Comparison of ENCODE assay signal across 10 cellular contexts in the genomic region with DNA sequence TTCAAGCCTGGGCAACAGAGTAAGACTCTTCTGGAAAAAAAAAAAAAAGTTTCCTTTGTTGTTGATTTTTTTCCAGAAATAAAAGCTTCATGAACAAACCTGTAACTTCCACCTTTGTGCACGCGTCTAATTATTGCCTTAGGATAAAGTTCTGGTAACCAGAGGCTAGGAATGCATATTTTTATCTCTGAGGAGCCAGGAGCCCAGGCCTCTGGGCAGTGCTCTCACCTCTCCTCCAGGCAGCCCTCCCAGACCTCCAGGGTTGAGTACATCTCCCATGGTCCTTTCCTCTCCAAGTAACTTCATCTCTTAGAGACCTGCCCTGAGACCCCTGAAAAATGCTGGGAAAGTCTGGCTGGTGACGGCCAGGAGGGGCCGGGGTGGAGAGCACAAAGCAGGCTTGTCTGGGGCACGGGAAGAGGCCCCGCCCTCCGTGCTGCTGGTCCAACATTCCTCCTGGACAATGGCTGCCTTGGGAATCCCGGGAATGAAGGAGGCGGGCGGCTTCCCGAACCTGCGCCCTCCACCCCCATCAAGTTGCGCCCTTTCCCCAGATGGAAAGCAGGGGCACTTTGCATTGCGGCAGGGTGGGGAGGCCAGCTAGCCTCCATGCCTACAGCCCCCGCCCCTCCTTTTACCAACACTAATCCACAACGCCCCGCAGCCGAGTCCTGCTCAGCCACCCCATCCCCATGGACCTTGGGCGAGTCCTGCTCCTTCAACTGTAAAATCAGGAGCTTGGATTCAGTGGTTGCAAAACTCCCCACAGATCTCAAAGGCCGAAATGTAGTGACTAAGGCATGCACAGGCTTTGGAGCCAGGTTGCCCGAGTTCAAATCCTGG. TPM values are rescaled to one million over a fixed set of nuclear protein-coding genes. Genes with fewer than 3 reads are reported as not detected.
A peak's percentile ranks its signal among the peaks of the same experiment; 100 is the strongest.
DNase-seq lines count a peak whose midpoint lies in the region; ATAC-seq and TF ChIP-seq lines count a peak whose summit lies in the region.
"Had no signal": no experiment of that assay in that cellular context is flagged by ENCODE, and none has a peak within 500 bp of the region (broad histone marks: within the 10 kb centered on the region; RNA-seq: fewer than 3 reads in every experiment).

No MANE protein-coding gene starts in this region.

- H4K20me1 ChIP-seq in fibroblast of lung (ENCODE audit: control insufficient read depth, extremely low read depth, insufficient read depth, low read length), result no peaks in the 10 kb centered on the region

- H3K27ac ChIP-seq in fibroblast of lung (ENCODE audit: insufficient read depth, low read length), result no peak overlapping the region
- H3K27ac ChIP-seq in vagina, result no peak overlapping the region
- no peak overlapping the region for H3K27ac ChIP-seq in foreskin keratinocyte
- H3K27ac ChIP-seq in ovary, result no peak overlapping the region
- H3K27ac ChIP-seq: parathyroid adenoma had no signal

- peaks cover 9% of the 10 kb centered on the region for H3K27me3 ChIP-seq in fibroblast of lung (ENCODE audit: control insufficient read depth, insufficient read depth, low read length)
- no peaks in the 10 kb centered on the region for H3K27me3 ChIP-seq in vagina
- peaks cover 63% of the 10 kb centered on the region for H3K27me3 ChIP-seq in foreskin keratinocyte
- H3K27me3 ChIP-seq in ovary, result no peaks in the 10 kb centered on the region

- peak overlapping the region; percentile 48 for H3K4me2 ChIP-seq in fibroblast of lung (ENCODE audit: extremely low read depth, insufficient read depth, low read length)

- peak overlapping the region; percentile 50 for H2AFZ ChIP-seq in fibroblast of lung (ENCODE audit: low read length)
- H2AFZ ChIP-seq: parathyroid adenoma had no signal

- H3K9me3 ChIP-seq in fibroblast of lung (ENCODE audit: control insufficient read depth, insufficient read depth, low read depth, low read length), result no peaks in the 10 kb centered on the region
- no peaks in the 10 kb centered on the region for H3K9me3 ChIP-seq in vagina
- no peaks in the 10 kb centered on the region for H3K9me3 ChIP-seq in ovary

- H3K4me3 ChIP-seq in fibroblast of lung (replicated peaks in 1 of 4; ENCODE audit: control extremely low read depth in 1 of 4, insufficient read depth in 1 of 4, low read depth in 3 of 4, low read length in 4 of 4) (peak overlapping the region in 3 of 4 experiments; percentile 5 to 40 (median 21)), vagina (peak overlapping the region; percentile 29 to 44), ovary (no peak overlapping the region)

- H3K9ac ChIP-seq in fibroblast of lung (ENCODE audit: insufficient read depth, low read length), result no peak overlapping the region
- H3K9ac ChIP-seq: parathyroid adenoma had no signal

- intact Hi-C loops in Right ventricle myocardium inferior (cut with DNase I) (no loop called here), cardiac septum (cut with DNase I) (no loop called here), vagina (cut with DNase I) (no loop called here), ovary (cut with DNase I) (no loop called here)

- H3K36me3 ChIP-seq in fibroblast of lung (ENCODE audit: control insufficient read depth, insufficient read depth, low read length), result no peaks in the 10 kb centered on the region
- no peaks in the 10 kb centered on the region for H3K36me3 ChIP-seq in vagina
- H3K36me3 ChIP-seq in ovary, result no peaks in the 10 kb centered on the region

- TF ChIP-seq EP300 in ovary (IDR thresholded peaks at IDR 0.05), result no peak

- peak; percentile 34 for ATAC-seq in Right ventricle myocardium inferior
- no peak for ATAC-seq in foreskin keratinocyte

- peaks cover 2% of the 10 kb centered on the region for H3K4me1 ChIP-seq in fibroblast of lung (ENCODE audit: control insufficient read depth, extremely low read depth, insufficient read depth, low read length)
- peaks cover 26% of the 10 kb centered on the region for H3K4me1 ChIP-seq in vagina
- no peaks in the 10 kb centered on the region for H3K4me1 ChIP-seq in foreskin keratinocyte
- no peaks in the 10 kb centered on the region for H3K4me1 ChIP-seq in ovary (ENCODE audit: insufficient read depth)

- TF ChIP-seq CTCF in fibroblast of lung (conservative IDR thresholded peaks at IDR 0.05 in 1 of 2, IDR thresholded peaks at IDR 0.05 in 1 of 2; ENCODE audit: low read depth in 1 of 2, low read length in 2 of 2) (no peak), vagina (IDR thresholded peaks at IDR 0.05) (no peak), foreskin keratinocyte (conservative IDR thresholded peaks at IDR 0.05) (no peak), ovary (IDR thresholded peaks at IDR 0.05) (no peak)

- 5 to 10% (median 7%) methylated on average over 21 of the region's 21 CpGs for WGBS in ovary, 3 donors

- DNase-seq in Right ventricle myocardium inferior (ENCODE audit: missing footprints), result no peak
- DNase-seq in cardiac septum (ENCODE audit: low spot score), result no peak
- DNase-seq in fibroblast of lung (ENCODE audit: low read depth in 2 of 2), result peak in 1 of 2 donors; percentile 81
- peak; percentile 26 to 31 for DNase-seq in lung microvascular endothelial cell (ENCODE audit: low read depth in 2 of 2)
- DNase-seq in vagina (ENCODE audit: extremely low spot score in 2 of 2), result no peak
- no peak for DNase-seq in NCI-H1105 (lab: John Stamatoyannopoulos, UW)
- no peak for DNase-seq in foreskin keratinocyte
- no peak for DNase-seq in ovary
- DNase-seq: MM.1S had no signal

- TF ChIP-seq POLR2A in vagina (IDR thresholded peaks at IDR 0.05) (no peak), ovary (IDR thresholded peaks at IDR 0.05) (no peak)

- H3K79me2 ChIP-seq in fibroblast of lung (ENCODE audit: control insufficient read depth, insufficient read depth, low read length), result no peaks in the 10 kb centered on the region

RNA-seq across cellular contexts. Expression of gene FIGNL2, which starts 7.3 kb away (rescaled TPM):
- 0.22 TPM for total RNA-seq in Right ventricle myocardium inferior
- total RNA-seq in cardiac septum, result 0.32 TPM
- 0.17 and 0.26 TPM in 2 replicates for total RNA-seq in fibroblast of lung
- polyA plus RNA-seq in fibroblast of lung, result 0.06 and 0.07 TPM in 2 replicates
- polyA plus RNA-seq in fibroblast of lung (2012), result 0.05 and 0.06 TPM in 2 replicates
- 0.26 TPM in 1 of 2 replicates, not detected in the other for polyA minus RNA-seq in fibroblast of lung (ENCODE audit: low replicate concordance)
- total RNA-seq in lung microvascular endothelial cell, result 0.44 and 0.79 TPM in 2 replicates
- total RNA-seq in vagina, result not detected
- 0.03 TPM in 1 of 2 replicates, not detected in the other for total RNA-seq in foreskin keratinocyte
- 0.01 TPM in 1 of 2 replicates, not detected in the other for polyA plus RNA-seq in foreskin keratinocyte
- total RNA-seq in ovary, result under 1 TPM; 0.11 to 0.50 (median 0.33) TPM
- polyA plus RNA-seq in ovary, result under 1 TPM; 0.18 to 0.22 TPM

RNA-seq across cellular contexts. Expression of gene ANKRD33, which starts 32.1 kb away (rescaled TPM):
- total RNA-seq in Right ventricle myocardium inferior (not detected), cardiac septum (not detected), fibroblast of lung (under 0.01 TPM in 1 of 2 replicates, not detected in the other), lung microvascular endothelial cell (0.22 TPM in 1 of 2 replicates, not detected in the other), vagina (not detected), foreskin keratinocyte (not detected in 2 replicates), ovary (not detected)
- polyA plus RNA-seq in fibroblast of lung (0.17 TPM in 1 of 2 replicates, not detected in the other), foreskin keratinocyte (not detected in 2 replicates), ovary (not detected)
- 0.06 TPM in 1 of 2 replicates, not detected in the other for polyA plus RNA-seq in fibroblast of lung (2012)
- polyA minus RNA-seq in fibroblast of lung (ENCODE audit: low replicate concordance), result not detected in 2 replicates

RNA-seq across cellular contexts. Expression of gene ACVRL1, which starts 51.5 kb away (rescaled TPM):
- total RNA-seq in Right ventricle myocardium inferior (49.6 TPM), cardiac septum (31.1 TPM), fibroblast of lung (20.8 and 36.2 TPM in 2 replicates), lung microvascular endothelial cell (293 and 393 TPM in 2 replicates), vagina (115 TPM), foreskin keratinocyte (not detected in 2 replicates), ovary (10 to 100 TPM in 5 of 7 donors, 1 to 10 TPM in 2; 5.7 to 17.6 (median 15.6) TPM)
- polyA plus RNA-seq in fibroblast of lung (8.9 and 15.0 TPM in 2 replicates), foreskin keratinocyte (0.03 and 0.04 TPM in 2 replicates), ovary (10 to 100 TPM in 1 of 2 donors, 1 to 10 TPM in 1; 8.0 to 11.1 TPM)
- 19.2 and 34.5 TPM in 2 replicates for polyA plus RNA-seq in fibroblast of lung (2012)
- 27.3 and 35.7 TPM in 2 replicates for polyA minus RNA-seq in fibroblast of lung (ENCODE audit: low replicate concordance)

Comparison
In these comparisons a context has a peak if more than half of its experiments do, and no peak if none do; other contexts are left out.
1. DNase-seq: peak in lung microvascular endothelial cell (2 of 2); none in Right ventricle myocardium inferior (single experiment), cardiac septum (single experiment), vagina (0 of 2), NCI-H1105 (single experiment), foreskin keratinocyte (0 of 2) and ovary (0 of 5).